32 cellular contexts compared by ENCODE assay signal in the genomic region with DNA sequence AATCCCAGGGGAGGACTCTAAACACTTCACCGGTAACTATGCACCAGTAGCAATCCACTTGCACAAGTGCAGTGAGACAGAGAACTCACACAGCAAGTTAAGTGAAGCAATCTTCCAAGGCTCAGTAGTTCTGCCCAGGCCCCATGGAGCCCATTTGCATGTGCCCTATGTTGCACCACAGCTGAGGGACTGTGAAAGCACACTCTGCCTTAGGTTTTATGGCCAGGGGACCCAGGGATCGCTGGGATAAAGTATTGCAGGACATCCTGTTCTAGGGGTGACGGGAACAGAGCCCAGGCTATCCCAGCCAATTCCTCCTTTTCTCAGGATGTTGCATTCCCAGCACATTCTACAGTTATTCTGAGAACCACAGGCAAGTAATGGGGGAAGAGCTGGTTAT. TPM values are rescaled to one million over a fixed set of nuclear protein-coding genes. Genes with fewer than 3 reads are reported as not detected.
"Had no signal": no experiment of that assay in that cellular context is flagged by ENCODE, and none has a peak within 500 bp of the region (broad histone marks: within the 10 kb centered on the region; RNA-seq: fewer than 3 reads in every experiment).

No MANE protein-coding gene starts in this region.

- H3K4me3 Mint-ChIP-seq: activated CD4-positive, alpha-beta memory T cell treated with anti-CD3 and anti-CD28 coated beads, Interleukin-2, amount 10 ng/mL, durations not matched to agents 7 days and 5 days; activated CD4-positive, alpha-beta T cell treated with anti-CD3 and anti-CD28 coated beads, Interleukin-2, amount 10 ng/mL, durations not matched to agents 24 days and 14 days; activated naive CD4-positive, alpha-beta T cell treated with anti-CD3 and anti-CD28 coated beads, Interleukin-2, amount 50 U/mL, for 24 hours; nephron; stimulated activated memory B cell treated with anti-CD40 and anti-IgM and Interleukin-4, amounts not matched to agents 10 μg/mL and 1 μg/mL and 100 μg/mL, for 72 hours; stimulated activated naive CD8-positive, alpha-beta T cell treated with anti-CD3 and anti-CD28 coated beads, Interleukin-15, amount 100 ng/mL, for 72 hours; T-helper 1 cell treated with Interleukin-12 subunit alpha and Interleukin-12 subunit beta and Interleukin-4 antibody, amounts not matched to agents 30 μg/mL and 1 μg/mL, for 36 hours had no signal

- ATAC-seq: left cardiac atrium; left ventricle myocardium superior; pancreas; stimulated activated memory B cell treated with anti-CD40 and anti-IgM and Interleukin-4, amounts not matched to agents 10 μg/mL and 1 μg/mL and 100 μg/mL, for 72 hours; stimulated activated naive CD8-positive, alpha-beta T cell treated with anti-CD3 and anti-CD28 coated beads, Interleukin-15, amount 100 ng/mL, for 72 hours had no signal

- FAIRE-seq: bronchial epithelial cell, endothelial cell of umbilical vein, pancreas had no signal

- H3K36me3 Mint-ChIP-seq: activated naive CD4-positive, alpha-beta T cell treated with anti-CD3 and anti-CD28 coated beads, Interleukin-2, amount 50 U/mL, for 24 hours; stimulated activated memory B cell treated with anti-CD40 and anti-IgM and Interleukin-4, amounts not matched to agents 10 μg/mL and 1 μg/mL and 100 μg/mL, for 72 hours had no signal

- H3K4me1 Mint-ChIP-seq: activated CD4-positive, alpha-beta memory T cell treated with anti-CD3 and anti-CD28 coated beads, Interleukin-2, amount 10 ng/mL, durations not matched to agents 7 days and 5 days; activated CD4-positive, alpha-beta T cell treated with anti-CD3 and anti-CD28 coated beads, Interleukin-2, amount 10 ng/mL, durations not matched to agents 24 days and 14 days; activated naive CD4-positive, alpha-beta T cell treated with anti-CD3 and anti-CD28 coated beads, Interleukin-2, amount 50 U/mL, for 24 hours had no signal

- H3K27ac ChIP-seq: coronary artery, pancreas, prostate gland, suprapubic skin, tibial nerve had no signal

- H3K4me3 ChIP-seq: coronary artery, pancreas, prostate gland, smooth muscle cell, suprapubic skin, tibial nerve had no signal

- DNase-seq: activated CD4-positive, alpha-beta memory T cell treated with anti-CD3 and anti-CD28 coated beads, Interleukin-2, amount 10 ng/mL, durations not matched to agents 7 days and 5 days; activated CD4-positive, alpha-beta T cell treated with anti-CD3 and anti-CD28 coated beads, Interleukin-2, amount 10 ng/mL, durations not matched to agents 24 days and 14 days; activated CD4-positive, CD25-positive, alpha-beta regulatory T cell treated with anti-CD3 and anti-CD28 coated beads, Interleukin-2, amount 50 U/mL, for 72 hours; activated T-cell treated with anti-CD3 and anti-CD28 coated beads, Interleukin-2, amount 50 U/mL, for 48 hours; foreskin fibroblast; islet precursor cell; left cardiac atrium; left ventricle myocardium superior; pancreas; retina; stimulated activated CD4-positive, alpha-beta T cell treated with anti-CD3 and anti-CD28 coated beads, Interleukin-1b, Interleukin-23, amount 100 ng/mL, for 48 hours; stimulated activated CD4-positive, alpha-beta T cell treated with anti-CD3 and anti-CD28 coated beads, Interleukin-4, amount 100 ng/mL, for 4 hours; stimulated activated CD8-positive, alpha-beta memory T cell treated with anti-CD3 and anti-CD28 coated beads, Interleukin-4, amount 100 ng/mL, for 48 hours; stimulated activated naive CD8-positive, alpha-beta T cell treated with anti-CD3 and anti-CD28 coated beads, Interleukin-15, amount 100 ng/mL, for 72 hours; SW 1271; T-helper 9 cell had no signal

- H3K9me3 ChIP-seq: pancreas, prostate gland, suprapubic skin had no signal

- H3K27ac Mint-ChIP-seq: activated CD4-positive, alpha-beta memory T cell treated with anti-CD3 and anti-CD28 coated beads, Interleukin-2, amount 10 ng/mL, durations not matched to agents 7 days and 5 days; activated CD4-positive, alpha-beta T cell treated with anti-CD3 and anti-CD28 coated beads, Interleukin-2, amount 10 ng/mL, durations not matched to agents 24 days and 14 days; activated naive CD4-positive, alpha-beta T cell treated with anti-CD3 and anti-CD28 coated beads, Interleukin-2, amount 50 U/mL, for 24 hours; activated T-helper 2 cell treated with anti-CD3 and anti-CD28 coated beads, Interferon-gamma antibody, Interleukin-2, Interleukin-4, amounts not matched to agents 10 μg/mL and 5 μg/mL and 100 μg/mL, durations not matched to agents 14 hours and 24 hours and 36 hours; nephron; stimulated activated memory B cell treated with anti-CD40 and anti-IgM and Interleukin-4, amounts not matched to agents 10 μg/mL and 1 μg/mL and 100 μg/mL, for 72 hours; stimulated activated naive CD8-positive, alpha-beta T cell treated with anti-CD3 and anti-CD28 coated beads, Interleukin-15, amount 100 ng/mL, for 72 hours; T-helper 1 cell treated with Interleukin-12 subunit alpha and Interleukin-12 subunit beta and Interleukin-4 antibody, amounts not matched to agents 30 μg/mL and 1 μg/mL, for 36 hours had no signal

- H3K4me1 ChIP-seq: pancreas, prostate gland, suprapubic skin, tibial nerve had no signal

- H3K4me2 ChIP-seq: smooth muscle cell had no signal

- H3K9me3 Mint-ChIP-seq: activated CD4-positive, alpha-beta memory T cell treated with anti-CD3 and anti-CD28 coated beads, Interleukin-2, amount 10 ng/mL, durations not matched to agents 7 days and 5 days; activated CD4-positive, alpha-beta T cell treated with anti-CD3 and anti-CD28 coated beads, Interleukin-2, amount 10 ng/mL, durations not matched to agents 24 days and 14 days; activated naive CD4-positive, alpha-beta T cell treated with anti-CD3 and anti-CD28 coated beads, Interleukin-2, amount 50 U/mL, for 24 hours; activated T-helper 2 cell treated with anti-CD3 and anti-CD28 coated beads, Interferon-gamma antibody, Interleukin-2, Interleukin-4, amounts not matched to agents 10 μg/mL and 5 μg/mL and 100 μg/mL, durations not matched to agents 14 hours and 24 hours and 36 hours; T-helper 1 cell treated with Interleukin-12 subunit alpha and Interleukin-12 subunit beta and Interleukin-4 antibody, amounts not matched to agents 30 μg/mL and 1 μg/mL, for 36 hours had no signal

- H3K36me3 ChIP-seq: pancreas, prostate gland, suprapubic skin, tibial nerve had no signal

RNA-seq across cellular contexts. Expression of a gene that starts 6.0 kb away (rescaled TPM):
- total RNA-seq: activated CD4-positive, alpha-beta memory T cell treated with anti-CD3 and anti-CD28 coated beads, Interleukin-2, amount 10 ng/mL, durations not matched to agents 7 days and 5 days; activated CD4-positive, alpha-beta T cell treated with anti-CD3 and anti-CD28 coated beads, Interleukin-2, amount 10 ng/mL, durations not matched to agents 24 days and 14 days; activated T-helper 2 cell treated with anti-CD3 and anti-CD28 coated beads, Interferon-gamma antibody, Interleukin-2, Interleukin-4, amounts not matched to agents 10 μg/mL and 5 μg/mL and 100 μg/mL, durations not matched to agents 14 hours and 24 hours and 36 hours; bronchial epithelial cell; endothelial cell of umbilical vein; left cardiac atrium; left ventricle myocardium superior; lung microvascular endothelial cell; mucosa of gallbladder; pancreas; ureter had no signal
- polyA plus RNA-seq: endothelial cell of umbilical vein, esophagus, smooth muscle cell had no signal
